ENCODE assay signal across 9 cellular contexts in the genomic region with DNA sequence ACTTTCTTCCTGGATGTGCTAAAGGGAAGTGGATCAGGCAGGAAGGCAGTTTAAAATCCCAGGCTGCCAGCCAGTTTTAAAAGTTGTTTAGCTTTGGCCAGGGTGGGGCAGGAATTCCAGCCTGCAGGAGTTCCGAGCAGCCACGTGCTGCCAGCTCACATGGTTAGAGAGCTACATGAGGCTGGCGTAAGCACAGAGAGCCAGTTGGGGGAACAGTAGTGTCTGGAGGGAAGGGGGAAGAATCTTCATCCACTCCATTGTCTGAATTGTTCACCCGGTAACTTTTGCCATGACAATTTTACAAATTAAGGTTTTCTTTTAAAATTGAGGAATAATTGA. TPM values are rescaled to one million over a fixed set of nuclear protein-coding genes. Genes with fewer than 3 reads are reported as not detected.
DNase-seq lines count a peak whose midpoint lies in the region; ATAC-seq, FAIRE-seq and TF ChIP-seq lines count a peak whose summit lies in the region.
"Had no signal": no experiment of that assay in that cellular context is flagged by ENCODE, and none has a peak within 500 bp of the region (broad histone marks: within the 10 kb centered on the region; RNA-seq: fewer than 3 reads in every experiment).

No MANE protein-coding gene starts in this region.

- peaks cover 6% of the 10 kb centered on the region; the same call in 1 of the 2 replicates for H3K27me3 Mint-ChIP-seq in WTC11 (ENCODE audit: low read depth)
- H3K27me3 Mint-ChIP-seq: central memory CD8-positive, alpha-beta T cell had no signal

- peak; percentile 37; the same call in 1 of the 2 replicates for TF ChIP-seq POLR2A in H54 (IDR thresholded peaks at IDR 0.05; ENCODE audit: low read depth, low read length)

- DNase-seq in 8988T (peak; percentile 74), H54 (ENCODE audit: insufficient read length, low spot score) (peak; percentile 68), WTC11 (ENCODE audit: low spot score) (no peak), Right ventricle myocardium inferior (ENCODE audit: missing footprints) (peak; percentile 88), psoas muscle (peak; percentile 79 to 84), NAMALWA (ENCODE audit: low spot score) (no peak)
- no peak for DNase-seq in activated naive CD4-positive, alpha-beta T cell treated with Interleukin-2 at 50 U/mL for 16 hours

- peak overlapping the region; percentile 28 for H3K4me3 ChIP-seq in psoas muscle

- H3K27ac ChIP-seq in psoas muscle = peak overlapping the region; percentile 86

- ATAC-seq in WTC11 (peak; percentile 50), Right ventricle myocardium inferior (peak; percentile 53), psoas muscle (peak; percentile 16 to 49 (median 37)), HG03342 (IDR thresholded peaks at IDR 0.05; ENCODE audit: unreplicated experiment) (no peak)

- no peak overlapping the region for H3K4me3 Mint-ChIP-seq in WTC11

- no peak for TF ChIP-seq CTCF in WTC11 (IDR thresholded peaks at IDR 0.05)
- no peak for TF ChIP-seq CTCF in psoas muscle (IDR thresholded peaks at IDR 0.05)

- CTCF ChIA-PET in WTC11 (lab: Charles Lee) = no interaction called here

- intact Hi-C loops in Right ventricle myocardium inferior (cut with DNase I) (no loop called here), psoas muscle (cut with DNase I) (no loop called here)

- peaks cover 28% of the 10 kb centered on the region for H3K36me3 Mint-ChIP-seq in WTC11

- H3K27ac Mint-ChIP-seq in WTC11 = no peak overlapping the region

- H3K9me3 ChIP-seq in psoas muscle = no peaks in the 10 kb centered on the region

- peaks cover 0 to 15% of the 10 kb centered on the region in 2 donors for H3K36me3 ChIP-seq in psoas muscle (ENCODE audit: insufficient read depth in 1 of 2, low read depth in 1 of 2)

- no peak for FAIRE-seq in H54 (lab: Jason Lieb, UNC)

- POLR2A ChIA-PET in WTC11 (lab: Charles Lee) = no interaction called here

- peaks cover 55% of the 10 kb centered on the region for H3K4me1 ChIP-seq in psoas muscle

- peaks cover 19% of the 10 kb centered on the region for H3K4me1 Mint-ChIP-seq in WTC11

- WGBS in psoas muscle, 3 donors = 4 to 10% (median 5%) methylated on average over 4 of the region's 4 CpGs

- H3K27me3 ChIP-seq in psoas muscle (ENCODE audit: insufficient read depth in 3 of 3, low read length in 2 of 3) = no peaks in the 10 kb centered on the region

- H3K9me3 Mint-ChIP-seq in WTC11 = peaks cover 4% of the 10 kb centered on the region; the same call in 1 of the 2 replicates
- H3K9me3 Mint-ChIP-seq: central memory CD8-positive, alpha-beta T cell had no signal

TF ChIP-seq in WTC11, 78 proteins besides CTCF, POLR2A, EP300 and RAD21:
- no peak for TF ChIP-seq ZNF138 (CRISPR knock-in tag; conservative IDR thresholded peaks at IDR 0.05)
- TF ChIP-seq FOXP4 (CRISPR knock-in tag; IDR thresholded peaks at IDR 0.05) = no peak
- TF ChIP-seq GABPB1 (CRISPR knock-in tag; IDR thresholded peaks at IDR 0.05) = peak; percentile 28; the same call in 1 of the 2 replicates
- TF ChIP-seq MYBL2 (CRISPR knock-in tag; IDR thresholded peaks at IDR 0.05) = no peak
- no peak for TF ChIP-seq ATF1 (CRISPR knock-in tag; IDR thresholded peaks at IDR 0.05)
- TF ChIP-seq EMX1 (CRISPR knock-in tag; IDR thresholded peaks at IDR 0.05) = no peak

RNA-seq across cellular contexts. Expression of gene CDC25B, which starts 12.0 kb away (rescaled TPM):
- total RNA-seq in WTC11 (2021) (35.2 to 37.5 TPM (median 37.4 TPM) in 3 replicates), Right ventricle myocardium inferior (10.1 TPM), psoas muscle (1 to 10 TPM; 7.1 to 9.1 (median 8.4) TPM)
- 1 to 10 TPM; 5.1 to 6.8 (median 6.6) TPM for polyA plus RNA-seq in psoas muscle

RNA-seq across cellular contexts. Expression of gene AP5S1, which starts 12.2 kb away (rescaled TPM):
- total RNA-seq in WTC11 (2021) (2.8 to 4.1 TPM (median 3.1 TPM) in 3 replicates), Right ventricle myocardium inferior (9.8 TPM), psoas muscle (10 to 100 TPM; 11.8 to 17.5 (median 12.1) TPM)
- polyA plus RNA-seq in psoas muscle = 10 to 100 TPM; 11.0 to 25.2 (median 12.9) TPM

RNA-seq across cellular contexts. Expression of gene CENPB, which starts 21.6 kb away (rescaled TPM):
- 55.3 to 58.7 TPM (median 57.6 TPM) in 3 replicates for total RNA-seq in WTC11 (2021)
- 68.2 TPM for total RNA-seq in Right ventricle myocardium inferior
- 100 to 1,000 TPM in 1 of 4 donors, 10 to 100 TPM in 3; 74.3 to 129 (median 97.8) TPM for total RNA-seq in psoas muscle
- 100 to 1,000 TPM in 2 of 3 donors, 10 to 100 TPM in 1; 84.0 to 144 (median 116) TPM for polyA plus RNA-seq in psoas muscle

RNA-seq across cellular contexts. Expression of gene SPEF1, which starts 26.9 kb away (rescaled TPM):
- total RNA-seq in WTC11 (2021) (0.41 to 0.72 TPM (median 0.64 TPM) in 3 replicates), Right ventricle myocardium inferior (0.14 TPM), psoas muscle (under 1 TPM in 1 of 4 donors, not detected in 3; 0.13 TPM)
- 1 to 10 TPM in 1 of 3 donors, under 1 TPM in 2; 0.12 to 1.7 (median 0.35) TPM for polyA plus RNA-seq in psoas muscle

RNA-seq across cellular contexts. Expression of gene MAVS, which starts 38.5 kb away (rescaled TPM):
- total RNA-seq in WTC11 (2021) (23.4 to 26.0 TPM (median 24.4 TPM) in 3 replicates), Right ventricle myocardium inferior (35.0 TPM), psoas muscle (10 to 100 TPM; 49.7 to 61.3 (median 50.7) TPM)
- polyA plus RNA-seq in psoas muscle = 10 to 100 TPM; 14.0 to 32.4 (median 19.2) TPM

Comparison
In these comparisons a context has a peak if more than half of its experiments do, and no peak if none do; other contexts are left out.
1. DNase-seq: peak in 8988T (single experiment), H54 (single experiment), Right ventricle myocardium inferior (single experiment) and psoas muscle (2 of 2); none in WTC11 (single experiment), NAMALWA (single experiment) and activated naive CD4-positive, alpha-beta T cell treated with Interleukin-2 at 50 U/mL for 16 hours (single experiment).